Comparison of ENCODE assay signal across 1 cellular context in the genomic region with DNA sequence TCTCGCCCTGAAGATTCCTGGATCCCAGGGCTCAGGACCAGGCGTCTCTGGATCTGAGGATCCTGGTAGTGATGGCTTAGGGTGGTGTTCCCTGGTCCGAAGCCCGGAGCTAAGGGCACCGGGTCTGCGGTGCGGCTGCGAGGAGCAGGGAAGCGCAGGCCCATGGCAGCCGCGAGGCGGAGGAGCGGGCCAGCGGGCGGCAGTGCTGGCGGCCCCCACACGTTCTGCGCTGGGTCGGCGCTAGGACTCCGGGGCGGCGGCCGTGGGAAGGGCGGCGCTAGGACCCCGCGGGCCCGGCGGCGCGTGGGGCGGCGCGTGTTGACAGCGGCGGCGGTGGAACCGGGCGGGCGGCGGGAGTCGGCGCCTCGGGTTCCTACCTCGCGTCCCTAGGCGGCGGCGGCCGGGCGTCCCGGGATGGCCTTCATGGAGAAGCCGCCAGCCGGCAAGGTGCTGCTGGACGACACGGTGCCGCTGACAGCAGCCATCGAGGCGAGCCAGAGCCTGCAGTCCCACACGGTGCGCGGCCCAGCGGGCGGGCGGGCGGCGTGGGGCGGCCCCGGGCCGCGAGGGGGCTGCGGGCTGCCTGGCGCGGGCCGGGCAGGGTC.
A peak's percentile ranks its signal among the peaks of the same experiment; 100 is the strongest.
TF ChIP-seq lines count a peak whose summit lies in the region.

Gene PXK, plus strand, starts transcription at position 318 of the 605 bp plus-strand sequence. Its CDS starts 97 bp downstream, at position 415.

TF ChIP-seq in K562, 482 proteins besides CTCF, POLR2A, EP300 and RAD21 (continued from another document):
- TF ChIP-seq FOXA3 (CRISPR knock-in tag; conservative IDR thresholded peaks at IDR 0.05 in 1 of 2, IDR thresholded peaks at IDR 0.05 in 1 of 2), result peak in 1 of 2 experiments; percentile 40; a peak in 1 of 4 replicates
- TF ChIP-seq SMC3 (conservative IDR thresholded peaks at IDR 0.05; ENCODE audit: insufficient read depth, low read depth, low read length), result 0 out of 2 replicates have a peak, but pooled peaks have one; percentile 20
- peak in 1 of 2 experiments; percentile 82; a peak in 2 of 4 replicates for TF ChIP-seq SIN3A (IDR thresholded peaks at IDR 0.05; ENCODE audit: borderline replicate concordance in 2 of 2, control insufficient read depth in 1 of 2, low read depth in 2 of 2, low read length in 2 of 2)
- peak; percentile 26; the same call in 1 of the 2 replicates for TF ChIP-seq THAP12 (CRISPR knock-in tag; IDR thresholded peaks at IDR 0.05)
- TF ChIP-seq ID3 (CRISPR knock-in tag; IDR thresholded peaks at IDR 0.05), result no peak
- TF ChIP-seq ID3 (tag; IDR thresholded peaks at IDR 0.05), result 0 out of 2 replicates have a peak, but pooled peaks have one; percentile 49
- no peak for TF ChIP-seq ZNF699 (CRISPR knock-in tag; IDR thresholded peaks at IDR 0.05; ENCODE audit: insufficient replicate concordance)
- TF ChIP-seq, protein P1, sequence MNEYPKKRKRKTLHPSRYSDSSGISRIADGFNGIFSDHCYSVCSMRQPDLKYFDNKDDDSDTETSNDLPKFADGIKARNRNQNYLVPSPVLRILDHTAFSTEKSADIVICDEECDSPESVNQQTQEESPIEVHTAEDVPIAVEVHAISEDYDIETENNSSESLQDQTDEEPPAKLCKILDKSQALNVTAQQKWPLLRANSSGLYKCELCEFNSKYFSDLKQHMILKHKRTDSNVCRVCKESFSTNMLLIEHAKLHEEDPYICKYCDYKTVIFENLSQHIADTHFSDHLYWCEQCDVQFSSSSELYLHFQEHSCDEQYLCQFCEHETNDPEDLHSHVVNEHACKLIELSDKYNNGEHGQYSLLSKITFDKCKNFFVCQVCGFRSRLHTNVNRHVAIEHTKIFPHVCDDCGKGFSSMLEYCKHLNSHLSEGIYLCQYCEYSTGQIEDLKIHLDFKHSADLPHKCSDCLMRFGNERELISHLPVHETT (CRISPR knock-in tag; conservative IDR thresholded peaks at IDR 0.05 in 1 of 2, IDR thresholded peaks at IDR 0.05 in 1 of 2), result peak in 1 of 2 experiments; percentile 75; a peak in 2 of 4 replicates
- TF ChIP-seq CBX1 (IDR thresholded peaks at IDR 0.05; ENCODE audit: low read depth), result peak; percentile 75; the same call in 1 of the 2 replicates
- peak; percentile 38; the same call in 1 of the 2 replicates for TF ChIP-seq BHLHE40 (IDR thresholded peaks at IDR 0.05; ENCODE audit: low read length)
- TF ChIP-seq CC2D1A (IDR thresholded peaks at IDR 0.05), result no peak
- peak; percentile 84 for TF ChIP-seq CREM (IDR thresholded peaks at IDR 0.05; ENCODE audit: low read depth)
- TF ChIP-seq AFF4 (CRISPR knock-in tag; IDR thresholded peaks at IDR 0.05), result peak; percentile 35; the same call in 1 of the 2 replicates
- peak; percentile 7; the same call in 1 of the 2 replicates for TF ChIP-seq TCF3 (CRISPR knock-in tag; IDR thresholded peaks at IDR 0.05)
- TF ChIP-seq RBBP5 (IDR thresholded peaks at IDR 0.05; ENCODE audit: borderline replicate concordance, insufficient read depth, low read length, poor library complexity, severe bottlenecking), result peak; percentile 64
- TF ChIP-seq ZNF408 (CRISPR knock-in tag; IDR thresholded peaks at IDR 0.05; ENCODE audit: low read depth), result peak; percentile 95; the same call in 1 of the 2 replicates
- TF ChIP-seq RBM25 (IDR thresholded peaks at IDR 0.05; ENCODE audit: low read depth, low read length, severe bottlenecking), result peak; percentile 82
- TF ChIP-seq ZNF24 (IDR thresholded peaks at IDR 0.05), result peak; percentile 62; the same call in 1 of the 2 replicates
- peak; percentile 51; the same call in 1 of the 2 replicates for TF ChIP-seq PHF8 (IDR thresholded peaks at IDR 0.05; ENCODE audit: borderline replicate concordance, low read length)
- peak; percentile 74 for TF ChIP-seq ZNF740 (CRISPR knock-in tag; IDR thresholded peaks at IDR 0.05)
- TF ChIP-seq ZNF740 (tag; IDR thresholded peaks at IDR 0.05), result no peak
- TF ChIP-seq MNT (conservative IDR thresholded peaks at IDR 0.05), result peak in 1 of 2 experiments; percentile 39; a peak in 1 of 4 replicates
- peak; percentile 26; the same call in 1 of the 2 replicates for TF ChIP-seq GABPA (tag; conservative IDR thresholded peaks at IDR 0.05; ENCODE audit: low read depth)
- no peak for TF ChIP-seq ATF1 (CRISPR knock-in tag; IDR thresholded peaks at IDR 0.05)
- TF ChIP-seq ATF1 (tag; IDR thresholded peaks at IDR 0.05), result peak; percentile 42
- TF ChIP-seq, protein P2, sequence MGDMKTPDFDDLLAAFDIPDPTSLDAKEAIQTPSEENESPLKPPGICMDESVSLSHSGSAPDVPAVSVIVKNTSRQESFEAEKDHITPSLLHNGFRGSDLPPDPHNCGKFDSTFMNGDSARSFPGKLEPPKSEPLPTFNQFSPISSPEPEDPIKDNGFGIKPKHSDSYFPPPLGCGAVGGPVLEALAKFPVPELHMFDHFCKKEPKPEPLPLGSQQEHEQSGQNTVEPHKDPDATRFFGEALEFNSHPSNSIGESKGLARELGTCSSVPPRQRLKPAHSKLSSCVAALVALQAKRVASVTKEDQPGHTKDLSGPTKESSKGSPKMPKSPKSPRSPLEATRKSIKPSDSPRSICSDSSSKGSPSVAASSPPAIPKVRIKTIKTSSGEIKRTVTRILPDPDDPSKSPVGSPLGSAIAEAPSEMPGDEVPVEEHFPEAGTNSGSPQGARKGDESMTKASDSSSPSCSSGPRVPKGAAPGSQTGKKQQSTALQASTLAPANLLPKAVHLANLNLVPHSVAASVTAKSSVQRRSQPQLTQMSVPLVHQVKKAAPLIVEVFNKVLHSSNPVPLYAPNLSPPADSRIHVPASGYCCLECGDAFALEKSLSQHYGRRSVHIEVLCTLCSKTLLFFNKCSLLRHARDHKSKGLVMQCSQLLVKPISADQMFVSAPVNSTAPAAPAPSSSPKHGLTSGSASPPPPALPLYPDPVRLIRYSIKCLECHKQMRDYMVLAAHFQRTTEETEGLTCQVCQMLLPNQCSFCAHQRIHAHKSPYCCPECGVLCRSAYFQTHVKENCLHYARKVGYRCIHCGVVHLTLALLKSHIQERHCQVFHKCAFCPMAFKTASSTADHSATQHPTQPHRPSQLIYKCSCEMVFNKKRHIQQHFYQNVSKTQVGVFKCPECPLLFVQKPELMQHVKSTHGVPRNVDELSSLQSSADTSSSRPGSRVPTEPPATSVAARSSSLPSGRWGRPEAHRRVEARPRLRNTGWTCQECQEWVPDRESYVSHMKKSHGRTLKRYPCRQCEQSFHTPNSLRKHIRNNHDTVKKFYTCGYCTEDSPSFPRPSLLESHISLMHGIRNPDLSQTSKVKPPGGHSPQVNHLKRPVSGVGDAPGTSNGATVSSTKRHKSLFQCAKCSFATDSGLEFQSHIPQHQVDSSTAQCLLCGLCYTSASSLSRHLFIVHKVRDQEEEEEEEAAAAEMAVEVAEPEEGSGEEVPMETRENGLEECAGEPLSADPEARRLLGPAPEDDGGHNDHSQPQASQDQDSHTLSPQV (IDR thresholded peaks at IDR 0.05), result 0 out of 2 replicates have a peak, but pooled peaks have one; percentile 24
- peak; percentile 54; the same call in 1 of the 2 replicates for TF ChIP-seq L3MBTL2 (IDR thresholded peaks at IDR 0.05)
- no peak for TF ChIP-seq KAT7 (CRISPR knock-in tag; IDR thresholded peaks at IDR 0.05; ENCODE audit: borderline replicate concordance)
- TF ChIP-seq NONO (IDR thresholded peaks at IDR 0.05; ENCODE audit: low read depth in 2 of 2, low read length in 1 of 2), result peak in 1 of 2 experiments; percentile 72; a peak in 2 of 4 replicates
- 0 out of 2 replicates have a peak, but pooled peaks have one; percentile 44 for TF ChIP-seq ZNF12 (CRISPR knock-in tag; IDR thresholded peaks at IDR 0.05)
- 0 out of 2 replicates have a peak, but pooled peaks have one; percentile 59 for TF ChIP-seq ZNF431 (CRISPR knock-in tag; IDR thresholded peaks at IDR 0.05)
- no peak for TF ChIP-seq MED1 (CRISPR knock-in tag; IDR thresholded peaks at IDR 0.05; ENCODE audit: borderline replicate concordance)
- TF ChIP-seq ZBTB7A (IDR thresholded peaks at IDR 0.05; ENCODE audit: borderline replicate concordance, control insufficient read depth, low read depth, low read length), result peak; percentile 61; the same call in 1 of the 2 replicates
- TF ChIP-seq CTBP1 (IDR thresholded peaks at IDR 0.05; ENCODE audit: borderline replicate concordance), result peak; percentile 88; the same call in 1 of the 2 replicates
- TF ChIP-seq, protein P3, sequence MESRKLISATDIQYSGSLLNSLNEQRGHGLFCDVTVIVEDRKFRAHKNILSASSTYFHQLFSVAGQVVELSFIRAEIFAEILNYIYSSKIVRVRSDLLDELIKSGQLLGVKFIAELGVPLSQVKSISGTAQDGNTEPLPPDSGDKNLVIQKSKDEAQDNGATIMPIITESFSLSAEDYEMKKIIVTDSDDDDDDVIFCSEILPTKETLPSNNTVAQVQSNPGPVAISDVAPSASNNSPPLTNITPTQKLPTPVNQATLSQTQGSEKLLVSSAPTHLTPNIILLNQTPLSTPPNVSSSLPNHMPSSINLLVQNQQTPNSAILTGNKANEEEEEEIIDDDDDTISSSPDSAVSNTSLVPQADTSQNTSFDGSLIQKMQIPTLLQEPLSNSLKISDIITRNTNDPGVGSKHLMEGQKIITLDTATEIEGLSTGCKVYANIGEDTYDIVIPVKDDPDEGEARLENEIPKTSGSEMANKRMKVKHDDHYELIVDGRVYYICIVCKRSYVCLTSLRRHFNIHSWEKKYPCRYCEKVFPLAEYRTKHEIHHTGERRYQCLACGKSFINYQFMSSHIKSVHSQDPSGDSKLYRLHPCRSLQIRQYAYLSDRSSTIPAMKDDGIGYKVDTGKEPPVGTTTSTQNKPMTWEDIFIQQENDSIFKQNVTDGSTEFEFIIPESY (CRISPR knock-in tag; IDR thresholded peaks at IDR 0.05), result peak; percentile 74
- peak; percentile 47 for TF ChIP-seq CHD1 (IDR thresholded peaks at IDR 0.05; ENCODE audit: low read length)
- peak; percentile 94 for TF ChIP-seq CXXC5 (CRISPR knock-in tag; IDR thresholded peaks at IDR 0.05)
- TF ChIP-seq TBP (optimal IDR thresholded peaks at IDR 0.05; ENCODE audit: low read depth, low read length), result peak; percentile 16
- TF ChIP-seq ZNF384 (IDR thresholded peaks at IDR 0.05; ENCODE audit: low read depth, low read length), result no peak
